In the genomic region with DNA sequence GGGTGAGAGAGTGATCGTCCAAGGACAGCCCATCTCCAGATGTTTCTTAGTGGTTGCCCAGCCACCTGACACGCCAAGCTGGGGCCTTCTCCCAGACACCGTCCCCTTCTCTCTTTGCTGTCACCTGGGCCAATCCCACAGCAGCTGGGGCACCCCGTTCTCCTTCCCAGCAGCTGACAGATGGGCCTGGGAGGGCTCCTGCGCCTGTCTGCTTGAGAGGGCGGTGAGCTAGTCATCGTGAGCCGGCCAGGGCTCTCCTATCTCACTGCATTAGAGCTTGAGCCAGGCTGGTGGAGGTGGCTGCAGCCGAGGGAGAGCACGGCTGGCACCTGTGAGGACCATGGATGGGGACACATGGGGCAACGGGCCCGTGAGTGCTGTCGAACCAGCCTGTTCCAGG, we compare ENCODE assay signal across 20 cellular contexts. TPM values are rescaled to one million over a fixed set of nuclear protein-coding genes. Genes with fewer than 3 reads are reported as not detected.
DNase-seq lines count a peak whose midpoint lies in the region; ATAC-seq, FAIRE-seq and TF ChIP-seq lines count a peak whose summit lies in the region.
"Had no signal": no experiment of that assay in that cellular context is flagged by ENCODE, and none has a peak within 500 bp of the region (broad histone marks: within the 10 kb centered on the region; RNA-seq: fewer than 3 reads in every experiment).

No MANE protein-coding gene starts in this region.

- H3K27me3 ChIP-seq in gastrocnemius medialis (no peaks in the 10 kb centered on the region), A673 (replicated peaks; ENCODE audit: insufficient read depth, low read depth, low read length, poor library complexity) (no peaks in the 10 kb centered on the region), HepG2 (ENCODE audit: control insufficient read depth in 1 of 2, insufficient read depth in 2 of 2, low read length in 2 of 2) (no peaks in the 10 kb centered on the region)
- H3K27me3 ChIP-seq: colonic mucosa, left lung, Peyer's patch, uterus had no signal

- H2AFZ ChIP-seq in HepG2 (ENCODE audit: low read length): no peak overlapping the region

- no peak overlapping the region for H3K4me3 Mint-ChIP-seq in stimulated activated naive CD8-positive, alpha-beta T cell treated with anti-CD3 and anti-CD28 coated beads, Interleukin-15, amount 100 ng/mL, for 72 hours
- H3K4me3 Mint-ChIP-seq in central memory CD8-positive, alpha-beta T cell: no peak overlapping the region
- no peak overlapping the region for H3K4me3 Mint-ChIP-seq in T-helper 2 cell treated with Interferon-gamma antibody and Interleukin-4, amounts not matched to agents 5 μg/mL and 100 μg/mL, for 36 hours
- H3K4me3 Mint-ChIP-seq: activated naive CD8-positive, alpha-beta T cell treated with anti-CD3 and anti-CD28 coated beads for 36 hours; CD14-positive monocyte; immature natural killer cell had no signal

- in situ Hi-C loops in gastrocnemius medialis (cut with MboI; ENCODE audit: low sequenced_read_pairs in 4 of 4): no loop called here
- in situ Hi-C loops in HepG2 (cut with HindIII; ENCODE audit: extremely low pct_ligation_motif_present, low pct_unique_long_range_greater_than_20kb): no loop called here

- H3K27me3 Mint-ChIP-seq in stimulated activated naive CD8-positive, alpha-beta T cell treated with anti-CD3 and anti-CD28 coated beads, Interleukin-15, amount 100 ng/mL, for 72 hours: no peaks in the 10 kb centered on the region
- no peaks in the 10 kb centered on the region for H3K27me3 Mint-ChIP-seq in central memory CD8-positive, alpha-beta T cell
- no peaks in the 10 kb centered on the region for H3K27me3 Mint-ChIP-seq in T-helper 2 cell treated with Interferon-gamma antibody and Interleukin-4, amounts not matched to agents 5 μg/mL and 100 μg/mL, for 36 hours (ENCODE audit: low read depth)
- H3K27me3 Mint-ChIP-seq: activated naive CD8-positive, alpha-beta T cell treated with anti-CD3 and anti-CD28 coated beads for 36 hours had no signal

- H3K36me3 Mint-ChIP-seq in central memory CD8-positive, alpha-beta T cell (ENCODE audit: insufficient read depth): peaks cover 5% of the 10 kb centered on the region
- H3K36me3 Mint-ChIP-seq in T-helper 2 cell treated with Interferon-gamma antibody and Interleukin-4, amounts not matched to agents 5 μg/mL and 100 μg/mL, for 36 hours (ENCODE audit: low read depth): peaks cover 2% of the 10 kb centered on the region
- H3K36me3 Mint-ChIP-seq: activated naive CD8-positive, alpha-beta T cell treated with anti-CD3 and anti-CD28 coated beads for 36 hours had no signal

- H3K4me1 Mint-ChIP-seq in stimulated activated naive CD8-positive, alpha-beta T cell treated with anti-CD3 and anti-CD28 coated beads, Interleukin-15, amount 100 ng/mL, for 72 hours: peaks cover 17% of the 10 kb centered on the region
- peaks cover 11% of the 10 kb centered on the region for H3K4me1 Mint-ChIP-seq in central memory CD8-positive, alpha-beta T cell
- H3K4me1 Mint-ChIP-seq in T-helper 2 cell treated with Interferon-gamma antibody and Interleukin-4, amounts not matched to agents 5 μg/mL and 100 μg/mL, for 36 hours (ENCODE audit: low read depth): no peaks in the 10 kb centered on the region

- H3K9me3 Mint-ChIP-seq in stimulated activated naive CD8-positive, alpha-beta T cell treated with anti-CD3 and anti-CD28 coated beads, Interleukin-15, amount 100 ng/mL, for 72 hours: no peaks in the 10 kb centered on the region
- H3K9me3 Mint-ChIP-seq in central memory CD8-positive, alpha-beta T cell: no peaks in the 10 kb centered on the region
- H3K9me3 Mint-ChIP-seq in T-helper 2 cell treated with Interferon-gamma antibody and Interleukin-4, amounts not matched to agents 5 μg/mL and 100 μg/mL, for 36 hours: no peaks in the 10 kb centered on the region
- H3K9me3 Mint-ChIP-seq: activated naive CD8-positive, alpha-beta T cell treated with anti-CD3 and anti-CD28 coated beads for 36 hours; CD14-positive monocyte; immature natural killer cell had no signal

- TF ChIP-seq EP300 in HepG2 (IDR thresholded peaks at IDR 0.05; ENCODE audit: low read depth in 2 of 2, low read length in 2 of 2) (no peak), HepG2 (CRISPR knock-in tag; IDR thresholded peaks at IDR 0.05; ENCODE audit: borderline replicate concordance) (no peak)

- no peak for TF ChIP-seq RAD21 in HepG2 (CRISPR knock-in tag; IDR thresholded peaks at IDR 0.05)

- peaks cover 3% of the 10 kb centered on the region; the same call in 1 of the 2 replicates for H4K20me1 ChIP-seq in HepG2 (ENCODE audit: insufficient read depth, low read length)

- no peak for FAIRE-seq in HepG2 (lab: Jason Lieb, UNC)

- peaks cover 5% of the 10 kb centered on the region for H3K79me2 ChIP-seq in HepG2 (ENCODE audit: insufficient read depth, low read length)

- DNase-seq in stimulated activated naive CD8-positive, alpha-beta T cell treated with anti-CD3 and anti-CD28 coated beads, Interleukin-15, amount 100 ng/mL, for 72 hours: no peak
- no peak for DNase-seq in stimulated activated naive CD8-positive, alpha-beta T cell treated with anti-CD3 and anti-CD28 coated beads, Interleukin-15, Interleukin-2, amounts not matched to agents 100 U/mL and 50 U/mL, for 24 hours
- DNase-seq in central memory CD8-positive, alpha-beta T cell (ENCODE audit: low spot score in 2 of 2): no peak
- DNase-seq in omental fat pad (ENCODE audit: low spot score) (no peak), gastrocnemius medialis (no peak), A673 (ENCODE audit: low spot score) (no peak), HepG2 (ENCODE audit: low spot score) (no peak)
- DNase-seq in T-helper 2 cell treated with Interferon-gamma antibody and Interleukin-4, amounts not matched to agents 5 μg/mL and 100 μg/mL, for 36 hours (ENCODE audit: low spot score): no peak
- DNase-seq: ACHN; activated naive CD8-positive, alpha-beta T cell treated with anti-CD3 and anti-CD28 coated beads for 36 hours; colonic mucosa; GF-D8; immature natural killer cell; left lung; MM.1S; NCI-H146; Peyer's patch; uterus had no signal

- no peak overlapping the region for H3K9ac ChIP-seq in HepG2 (ENCODE audit: insufficient read depth, low read depth, low read length)

- H3K4me3 ChIP-seq in gastrocnemius medialis (no peak overlapping the region), A673 (ENCODE audit: low read depth, low read length, poor library complexity, severe bottlenecking) (no peak overlapping the region), HepG2 (replicated peaks in 1 of 3; ENCODE audit: insufficient read depth in 1 of 3, low read depth in 2 of 3, low read length in 3 of 3) (no peak overlapping the region)
- H3K4me3 ChIP-seq: colonic mucosa, left lung, Peyer's patch, SK-N-MC, uterus had no signal

- BruUV-seq in A673 (replicated peaks; lab: Mats Ljungman, UMichigan) (no TSS peak), HepG2 (replicated peaks; lab: Mats Ljungman, UMichigan) (no TSS peak)

- peaks cover 0 to 14% of the 10 kb centered on the region in 2 donors for H3K36me3 ChIP-seq in gastrocnemius medialis
- peaks cover 5% of the 10 kb centered on the region for H3K36me3 ChIP-seq in A673 (ENCODE audit: insufficient read depth, low read length, poor library complexity, severe bottlenecking)
- peaks cover 10 to 22% of the 10 kb centered on the region in 2 experiments; a peak in 4 of 5 replicates for H3K36me3 ChIP-seq in HepG2 (replicated peaks in 1 of 2; ENCODE audit: control insufficient read depth in 1 of 2, insufficient read depth in 2 of 2, low read length in 2 of 2)
- H3K36me3 ChIP-seq: colonic mucosa, uterus had no signal

- H3K27ac Mint-ChIP-seq in stimulated activated naive CD8-positive, alpha-beta T cell treated with anti-CD3 and anti-CD28 coated beads, Interleukin-15, amount 100 ng/mL, for 72 hours: peak overlapping the region; percentile 43 to 92
- H3K27ac Mint-ChIP-seq in central memory CD8-positive, alpha-beta T cell (ENCODE audit: low read depth): peak overlapping the region; percentile 88
- no peak overlapping the region for H3K27ac Mint-ChIP-seq in T-helper 2 cell treated with Interferon-gamma antibody and Interleukin-4, amounts not matched to agents 5 μg/mL and 100 μg/mL, for 36 hours
- H3K27ac Mint-ChIP-seq: activated naive CD8-positive, alpha-beta T cell treated with anti-CD3 and anti-CD28 coated beads for 36 hours; CD14-positive monocyte had no signal

- whole genome bisulfite sequencing in HepG2 (ENCODE audit: low lambda C conversion rate): 98% methylated on average over 11 of the region's 13 CpGs

- POLR2A ChIA-PET in A673 (lab: Charles Lee; ENCODE audit: low non-redundant PET) (no interaction called here), HepG2 (lab: Yijun Ruan, JAX) (no interaction called here)

- no peaks in the 10 kb centered on the region for H3K9me3 ChIP-seq in gastrocnemius medialis
- H3K9me3 ChIP-seq in A673 (ENCODE audit: low read depth, low read length, poor library complexity, severe bottlenecking): no peaks in the 10 kb centered on the region
- H3K9me3 ChIP-seq in HepG2 (ENCODE audit: low read length): no peaks in the 10 kb centered on the region
- H3K9me3 ChIP-seq: colonic mucosa, left lung, Peyer's patch, uterus had no signal

- intact Hi-C loops in gastrocnemius medialis (cut with DNase I; ENCODE audit: low total_unique reads): no loop called here
- intact Hi-C loops in A673 (cut with micrococcal nuclease; ENCODE audit: unreplicated experiment): no loop called here
- intact Hi-C loops in HepG2 (cut with micrococcal nuclease; ENCODE audit: unreplicated experiment): no loop called here

- CTCF ChIA-PET in A673 (lab: Charles Lee): no interaction called here
- CTCF ChIA-PET in HepG2 (lab: Yijun Ruan, JAX; ENCODE audit: low intra/inter-chr PET ratio, low total read pairs): no interaction called here

- peaks cover 18 to 24% of the 10 kb centered on the region in 2 donors for H3K4me1 ChIP-seq in gastrocnemius medialis
- H3K4me1 ChIP-seq in A673 (ENCODE audit: insufficient read depth, low read length, poor library complexity, severe bottlenecking): peaks cover 15% of the 10 kb centered on the region
- H3K4me1 ChIP-seq in HepG2 (ENCODE audit: insufficient read depth, low read length): no peaks in the 10 kb centered on the region
- H3K4me1 ChIP-seq: colonic mucosa, left lung, Peyer's patch, uterus had no signal

- no peak overlapping the region for H3K4me2 ChIP-seq in HepG2 (ENCODE audit: low read depth, low read length)

- no peak for ATAC-seq in stimulated activated naive CD8-positive, alpha-beta T cell treated with anti-CD3 and anti-CD28 coated beads, Interleukin-15, amount 100 ng/mL, for 72 hours
- ATAC-seq in stimulated activated naive CD8-positive, alpha-beta T cell treated with anti-CD3 and anti-CD28 coated beads, Interleukin-15, Interleukin-2, amounts not matched to agents 100 U/mL and 50 U/mL, for 24 hours: no peak
- no peak for ATAC-seq in central memory CD8-positive, alpha-beta T cell (replicated peaks; ENCODE audit: extremely low read depth, poor library complexity, severe bottlenecking)
- ATAC-seq in omental fat pad (ENCODE audit: low FRiP score) (peak; percentile 17), gastrocnemius medialis (no peak), HepG2 (no peak)
- ATAC-seq: left lung had no signal

- TF ChIP-seq CTCF in omental fat pad (IDR thresholded peaks at IDR 0.05) (no peak), gastrocnemius medialis (IDR thresholded peaks at IDR 0.05 in 4 of 5, conservative IDR thresholded peaks at IDR 0.05 in 1 of 5) (no peak), A673 (conservative IDR thresholded peaks at IDR 0.05; ENCODE audit: low read depth, low read length) (no peak), HepG2 (CRISPR knock-in tag; IDR thresholded peaks at IDR 0.05) (no peak)

- no peak for TF ChIP-seq POLR2A in gastrocnemius medialis (IDR thresholded peaks at IDR 0.05)
- no peak for TF ChIP-seq POLR2A in HepG2 (IDR thresholded peaks at IDR 0.05; ENCODE audit: insufficient read depth in 1 of 2, low read depth in 2 of 2, low read length in 2 of 2)

- H3K27ac ChIP-seq in gastrocnemius medialis: no peak overlapping the region
- no peak overlapping the region for H3K27ac ChIP-seq in A673 (ENCODE audit: low read depth, low read length, poor library complexity, severe bottlenecking)
- no peak overlapping the region for H3K27ac ChIP-seq in HepG2 (ENCODE audit: extremely low read length, insufficient read depth, low read length)
- H3K27ac ChIP-seq: colonic mucosa, left lung, Peyer's patch, SK-N-MC had no signal

RNA-seq across cellular contexts. Expression of gene RAB11FIP3, which starts 41.2 kb away (rescaled TPM):
- total RNA-seq in omental fat pad (10 to 100 TPM; 24.9 to 52.2 (median 48.7) TPM), gastrocnemius medialis (10 to 100 TPM; 27.0 to 50.1 (median 34.8) TPM), A673 (2021) (44.8 and 44.9 TPM in 2 replicates), HepG2 (2016; rRNA removed; fragmentation: Illumina TruSeq; extraction: Trizol) (48.4 and 57.6 TPM in 2 replicates)
- 25.8 and 30.3 TPM in 2 replicates for total RNA-seq in HepG2 (2016; cell fraction: cytosol; rRNA removed; fragmentation: Illumina TruSeq; extraction: Trizol; ENCODE audit: low read depth)
- 44.0 and 58.9 TPM in 2 replicates for total RNA-seq in HepG2 (2016; cell fraction: insoluble cytoplasmic fraction; rRNA removed; fragmentation: Illumina TruSeq; extraction: Trizol)
- total RNA-seq in HepG2 (2016; cell fraction: membrane; rRNA removed; fragmentation: Illumina TruSeq; extraction: Trizol): 40.2 and 41.5 TPM in 2 replicates
- total RNA-seq in HepG2 (2016; cell fraction: nucleus; rRNA removed; fragmentation: Illumina TruSeq; extraction: Trizol): 59.9 and 60.1 TPM in 2 replicates
- polyA plus RNA-seq in HepG2 (2011; rRNA removed): 34.3 and 42.9 TPM in 2 replicates
- 24.6 and 38.1 TPM in 2 replicates for polyA plus RNA-seq in HepG2 (2011; cell fraction: cytosol; rRNA removed)
- 166 and 200 TPM in 2 replicates for polyA plus RNA-seq in HepG2 (2011; cell fraction: nucleus; rRNA removed)
- polyA plus RNA-seq in HepG2 (2012): 45.3 and 46.5 TPM in 2 replicates
- polyA plus RNA-seq in HepG2 (2016; cell fraction: cytosol; fragmentation: Illumina TruSeq; extraction: Trizol; ENCODE audit: low read depth): 17.9 and 19.2 TPM in 2 replicates
- polyA plus RNA-seq in HepG2 (2016; cell fraction: insoluble cytoplasmic fraction; fragmentation: Illumina TruSeq; extraction: Trizol; ENCODE audit: low read depth): 44.6 and 51.8 TPM in 2 replicates
- 28.0 and 28.9 TPM in 2 replicates for polyA plus RNA-seq in HepG2 (2016; cell fraction: membrane; fragmentation: Illumina TruSeq; extraction: Trizol; ENCODE audit: low read depth)
- polyA plus RNA-seq in HepG2 (2016; cell fraction: nucleus; fragmentation: Illumina TruSeq; extraction: Trizol; ENCODE audit: insufficient read depth, low read depth): 144 and 150 TPM in 2 replicates
- 9.5 and 51.6 TPM in 2 replicates for polyA minus RNA-seq in HepG2 (2011; rRNA and poly(A)+ RNA removed; ENCODE audit: low replicate concordance)
- polyA minus RNA-seq in HepG2 (2011; cell fraction: cytosol; rRNA and poly(A)+ RNA removed): 18.2 and 21.5 TPM in 2 replicates
- 58.2 and 72.2 TPM in 2 replicates for polyA minus RNA-seq in HepG2 (2011; cell fraction: nucleus; rRNA and poly(A)+ RNA removed)
